Comparison of ENCODE assay signal across 23 cellular contexts in the genomic region with DNA sequence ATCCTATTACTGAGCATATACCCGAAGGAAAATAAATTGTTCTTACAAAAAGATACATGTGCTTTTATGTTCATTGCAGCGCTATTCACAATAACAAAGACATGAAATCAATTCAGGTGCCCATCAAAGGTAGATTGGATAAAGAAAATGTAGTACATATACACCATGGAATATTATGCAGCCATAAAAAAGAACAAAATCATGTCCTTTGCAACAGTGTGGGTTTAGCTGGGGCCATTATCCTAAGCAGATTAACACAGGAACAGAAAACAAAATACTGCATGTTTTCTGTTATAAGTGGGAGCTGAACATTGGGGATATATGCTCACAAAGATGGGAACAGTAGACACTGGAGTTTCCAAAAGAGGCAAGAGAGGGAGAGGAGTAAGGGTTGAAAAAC. TPM values are rescaled to one million over a fixed set of nuclear protein-coding genes. Genes with fewer than 3 reads are reported as not detected.
DNase-seq lines count a peak whose midpoint lies in the region; ATAC-seq and TF ChIP-seq lines count a peak whose summit lies in the region.
"Had no signal": no experiment of that assay in that cellular context is flagged by ENCODE, and none has a peak within 500 bp of the region (broad histone marks: within the 10 kb centered on the region; RNA-seq: fewer than 3 reads in every experiment).

No MANE protein-coding gene starts in this region.

- H3K27me3 ChIP-seq in neural progenitor cell: no peaks in the 10 kb centered on the region
- H3K27me3 ChIP-seq in upper lobe of right lung: no peaks in the 10 kb centered on the region
- H3K27me3 ChIP-seq: BLaER1 treated with 17β-estradiol and CSF1 and Interleukin-3, amounts not matched to agents 10 nM and 100 nM had no signal

- peaks cover 35% of the 10 kb centered on the region for H3K4me1 ChIP-seq in neural progenitor cell
- H3K4me1 ChIP-seq in upper lobe of right lung: no peaks in the 10 kb centered on the region
- H3K4me1 ChIP-seq: A549; BLaER1 treated with 17β-estradiol and CSF1 and Interleukin-3, amounts not matched to agents 10 nM and 100 nM had no signal

- H3F3A ChIP-seq in neural progenitor cell (ENCODE audit: low read depth): peaks cover 48% of the 10 kb centered on the region

- no peak overlapping the region for H3K4me2 ChIP-seq in neural progenitor cell
- H3K4me2 ChIP-seq: A549; BLaER1 treated with 17β-estradiol and CSF1 and Interleukin-3, amounts not matched to agents 10 nM and 100 nM had no signal

- H3K27me3 Mint-ChIP-seq in natural killer cell (ENCODE audit: low read depth in 2 of 2) (no peaks in the 10 kb centered on the region), T-helper 17 cell (no peaks in the 10 kb centered on the region), neural progenitor cell (ENCODE audit: insufficient read depth, low read depth) (no peaks in the 10 kb centered on the region), type B pancreatic cell (no peaks in the 10 kb centered on the region)
- H3K27me3 Mint-ChIP-seq in natural killer cell treated with Interleukin-12 subunit alpha and Interleukin-12 subunit beta and Interleukin-15 and Interleukin-18, amount 100 ng/mL, for 72 hours: no peaks in the 10 kb centered on the region
- H3K27me3 Mint-ChIP-seq: B cell; CD4-positive, alpha-beta T cell; CD8-positive, alpha-beta memory T cell had no signal

- H3K36me3 Mint-ChIP-seq in natural killer cell (peaks cover 9% of the 10 kb centered on the region), T-helper 17 cell (ENCODE audit: low read depth) (peaks cover 13% of the 10 kb centered on the region), neural progenitor cell (peaks cover 4% of the 10 kb centered on the region), type B pancreatic cell (peaks cover 16% of the 10 kb centered on the region)
- peaks cover 32% of the 10 kb centered on the region for H3K36me3 Mint-ChIP-seq in natural killer cell treated with Interleukin-12 subunit alpha and Interleukin-12 subunit beta and Interleukin-15 and Interleukin-18, amount 100 ng/mL, for 72 hours

- H3K9me3 Mint-ChIP-seq in natural killer cell: no peaks in the 10 kb centered on the region
- no peaks in the 10 kb centered on the region for H3K9me3 Mint-ChIP-seq in natural killer cell treated with Interleukin-12 subunit alpha and Interleukin-12 subunit beta and Interleukin-15 and Interleukin-18, amount 100 ng/mL, for 72 hours
- no peaks in the 10 kb centered on the region for H3K9me3 Mint-ChIP-seq in neural progenitor cell
- no peaks in the 10 kb centered on the region for H3K9me3 Mint-ChIP-seq in type B pancreatic cell
- H3K9me3 Mint-ChIP-seq: CD4-positive, alpha-beta T cell had no signal

- ATAC-seq in natural killer cell (no peak), T-helper 17 cell (no peak), upper lobe of right lung (no peak)
- no peak for ATAC-seq in natural killer cell treated with Interleukin-12 subunit alpha and Interleukin-12 subunit beta and Interleukin-15 and Interleukin-18, amount 100 ng/mL, for 72 hours
- ATAC-seq: A549, GM12878 had no signal

- peaks cover 8% of the 10 kb centered on the region for H4K20me1 ChIP-seq in neural progenitor cell (ENCODE audit: low read depth)
- H4K20me1 ChIP-seq: BLaER1 treated with 17β-estradiol and CSF1 and Interleukin-3, amounts not matched to agents 10 nM and 100 nM had no signal

- H3K79me2 ChIP-seq in neural progenitor cell (ENCODE audit: low read depth): no peaks in the 10 kb centered on the region

- no peak overlapping the region for H2AFZ ChIP-seq in neural progenitor cell (replicated peaks)

- H3K27ac ChIP-seq in neural progenitor cell: no peak overlapping the region
- no peak overlapping the region for H3K27ac ChIP-seq in upper lobe of right lung
- H3K27ac ChIP-seq: 22Rv1; A549; BLaER1 treated with 17β-estradiol and CSF1 and Interleukin-3, amounts not matched to agents 10 nM and 100 nM; C4-2B had no signal

- H3K4me3 ChIP-seq in neural progenitor cell (no peak overlapping the region), upper lobe of right lung (no peak overlapping the region)
- H3K4me3 ChIP-seq: A549; BLaER1 treated with 17β-estradiol and CSF1 and Interleukin-3, amounts not matched to agents 10 nM and 100 nM; GM12878 had no signal

- peaks cover 3% of the 10 kb centered on the region for H3K36me3 ChIP-seq in neural progenitor cell
- H3K36me3 ChIP-seq in upper lobe of right lung: peaks cover 16% of the 10 kb centered on the region

- peaks cover 0 to 12% of the 10 kb centered on the region in 2 donors for H3K4me1 Mint-ChIP-seq in natural killer cell
- H3K4me1 Mint-ChIP-seq in natural killer cell treated with Interleukin-12 subunit alpha and Interleukin-12 subunit beta and Interleukin-15 and Interleukin-18, amount 100 ng/mL, for 72 hours (ENCODE audit: low read depth in 2 of 2): no peaks in the 10 kb centered on the region
- peaks cover 7% of the 10 kb centered on the region for H3K4me1 Mint-ChIP-seq in T-helper 17 cell
- peaks cover 36% of the 10 kb centered on the region for H3K4me1 Mint-ChIP-seq in neural progenitor cell
- H3K4me1 Mint-ChIP-seq in type B pancreatic cell (ENCODE audit: unreplicated experiment): peaks cover 32% of the 10 kb centered on the region

- H3K9me3 ChIP-seq in T-helper 17 cell (ENCODE audit: control insufficient read depth, low read length, poor library complexity, severe bottlenecking): no peaks in the 10 kb centered on the region
- no peaks in the 10 kb centered on the region for H3K9me3 ChIP-seq in neural progenitor cell (ENCODE audit: low read depth)
- H3K9me3 ChIP-seq in upper lobe of right lung: no peaks in the 10 kb centered on the region
- H3K9me3 ChIP-seq: A549; BLaER1 treated with 17β-estradiol and CSF1 and Interleukin-3, amounts not matched to agents 10 nM and 100 nM had no signal

- no peak for TF ChIP-seq CTCF in natural killer cell (IDR thresholded peaks at IDR 0.05)
- no peak for TF ChIP-seq CTCF in neural progenitor cell (IDR thresholded peaks at IDR 0.05)
- no peak for TF ChIP-seq CTCF in upper lobe of right lung (IDR thresholded peaks at IDR 0.05)
- no peak for TF ChIP-seq CTCF in type B pancreatic cell (conservative IDR thresholded peaks at IDR 0.05)

- H3K27ac Mint-ChIP-seq in natural killer cell (peak overlapping the region; percentile 2 to 33), T-helper 17 cell (peak overlapping the region; percentile 6), neural progenitor cell (no peak overlapping the region), type B pancreatic cell (no peak overlapping the region)
- H3K27ac Mint-ChIP-seq in natural killer cell treated with Interleukin-12 subunit alpha and Interleukin-12 subunit beta and Interleukin-15 and Interleukin-18, amount 100 ng/mL, for 72 hours: no peak overlapping the region
- H3K27ac Mint-ChIP-seq: B cell; CD4-positive, alpha-beta T cell had no signal

- H3K9ac ChIP-seq in neural progenitor cell: no peak overlapping the region
- H3K9ac ChIP-seq: BLaER1 treated with 17β-estradiol and CSF1 and Interleukin-3, amounts not matched to agents 10 nM and 100 nM had no signal

- DNase-seq in natural killer cell (no peak), T-helper 17 cell (no peak), neural progenitor cell (ENCODE audit: low spot score) (no peak), upper lobe of right lung (no peak), type B pancreatic cell (ENCODE audit: extremely low spot score, unreplicated experiment) (no peak)
- DNase-seq in natural killer cell treated with Interleukin-12 subunit alpha and Interleukin-12 subunit beta and Interleukin-15 and Interleukin-18, amount 100 ng/mL, for 72 hours (ENCODE audit: low spot score): no peak
- DNase-seq: AML-193; CD4-positive, alpha-beta T cell; CD8-positive, alpha-beta memory T cell; COR-L47; DMS 273 treated with DMSO at 0.1 percent for 48 hours; DMS153; DMS53; DMS79; DND-41; EL; GDM1 had no signal

- H3K4me3 Mint-ChIP-seq in natural killer cell: no peak overlapping the region
- no peak overlapping the region for H3K4me3 Mint-ChIP-seq in natural killer cell treated with Interleukin-12 subunit alpha and Interleukin-12 subunit beta and Interleukin-15 and Interleukin-18, amount 100 ng/mL, for 72 hours
- no peak overlapping the region for H3K4me3 Mint-ChIP-seq in T-helper 17 cell
- H3K4me3 Mint-ChIP-seq in neural progenitor cell: peak overlapping the region; percentile 28
- H3K4me3 Mint-ChIP-seq in type B pancreatic cell: no peak overlapping the region
- H3K4me3 Mint-ChIP-seq: B cell; CD4-positive, alpha-beta T cell; CD8-positive, alpha-beta memory T cell had no signal

- intact Hi-C loops in natural killer cell (cut with micrococcal nuclease): no loop called here
- intact Hi-C loops in upper lobe of right lung (cut with DNase I): no loop called here

RNA-seq across cellular contexts. Expression of a gene that starts 42.5 kb away (rescaled TPM):
- total RNA-seq in natural killer cell (1 to 10 TPM in 1 of 3 donors, under 1 TPM in 2; 0.55 to 1.4 (median 0.94) TPM), T-helper 17 cell (1 to 10 TPM; 1.0 to 1.5 TPM), neural progenitor cell (ENCODE audit: low replicate concordance) (48.2 and 59.2 TPM in 2 replicates), upper lobe of right lung (not detected), type B pancreatic cell (ENCODE audit: low replicate concordance) (8.1 and 18.8 TPM in 2 replicates)
- total RNA-seq in natural killer cell treated with Interleukin-12 subunit alpha and Interleukin-12 subunit beta and Interleukin-15 and Interleukin-18, amount 100 ng/mL, for 72 hours: 10 to 100 TPM; 11.0 to 21.6 TPM
- total RNA-seq: CD4-positive, alpha-beta T cell had no signal

Comparison
In these comparisons a context has a peak if more than half of its experiments do, and no peak if none do; other contexts are left out.
1. H3K27ac Mint-ChIP-seq: peak in natural killer cell (2 of 2) and T-helper 17 cell (single experiment); none in natural killer cell treated with Interleukin-12 subunit alpha and Interleukin-12 subunit beta and Interleukin-15 and Interleukin-18, amount 100 ng/mL, for 72 hours (0 of 2), neural progenitor cell (single experiment) and type B pancreatic cell (single experiment).